Comparison of ENCODE assay signal across 13 cellular contexts in genomic region chr20:16385462-16385861, GRCh38.
DNase-seq lines count a peak whose midpoint lies in the region.
"Had no signal": no experiment of that assay in that cellular context is flagged by ENCODE, and none has a peak within 500 bp of the region (broad histone marks: within the 10 kb centered on the region; RNA-seq: fewer than 3 reads in every experiment).

No MANE protein-coding gene starts in this region.

- in situ Hi-C loops in Caki2 (cut with HindIII; ENCODE audit: low pct_unique_long_range_greater_than_20kb, low sequenced_read_pairs), result no loop called here

- DNase-seq in DMS53 (lab: John Stamatoyannopoulos, UW) (peak; percentile 49), DMS53 treated with DMSO at 0.1 percent for 48 hours (lab: John Stamatoyannopoulos, UW; ENCODE audit: unreplicated experiment) (no peak), Caki2 (ENCODE audit: low read depth) (peak; percentile 65), kidney glomerular epithelial cell (lab: John Stamatoyannopoulos, UW) (peak; percentile 28), myocyte (ENCODE audit: low read depth) (peak; percentile 60), hepatic stellate cell (ENCODE audit: low spot score) (no peak), COR-L47 (lab: John Stamatoyannopoulos, UW) (no peak), NCI-H774 (lab: John Stamatoyannopoulos, UW) (no peak)
- DNase-seq: Caco-2; CD8-positive, alpha-beta T cell; DND-41; GDM1; GM23248 had no signal

Comparison
In these comparisons a context has a peak if more than half of its experiments do, and no peak if none do; other contexts are left out.
1. DNase-seq: peak in DMS53 (single experiment), Caki2 (single experiment), kidney glomerular epithelial cell (single experiment) and myocyte (single experiment); none in DMS53 treated with DMSO at 0.1 percent for 48 hours (single experiment), hepatic stellate cell (single experiment), COR-L47 (single experiment) and NCI-H774 (single experiment).